In the genomic region with DNA sequence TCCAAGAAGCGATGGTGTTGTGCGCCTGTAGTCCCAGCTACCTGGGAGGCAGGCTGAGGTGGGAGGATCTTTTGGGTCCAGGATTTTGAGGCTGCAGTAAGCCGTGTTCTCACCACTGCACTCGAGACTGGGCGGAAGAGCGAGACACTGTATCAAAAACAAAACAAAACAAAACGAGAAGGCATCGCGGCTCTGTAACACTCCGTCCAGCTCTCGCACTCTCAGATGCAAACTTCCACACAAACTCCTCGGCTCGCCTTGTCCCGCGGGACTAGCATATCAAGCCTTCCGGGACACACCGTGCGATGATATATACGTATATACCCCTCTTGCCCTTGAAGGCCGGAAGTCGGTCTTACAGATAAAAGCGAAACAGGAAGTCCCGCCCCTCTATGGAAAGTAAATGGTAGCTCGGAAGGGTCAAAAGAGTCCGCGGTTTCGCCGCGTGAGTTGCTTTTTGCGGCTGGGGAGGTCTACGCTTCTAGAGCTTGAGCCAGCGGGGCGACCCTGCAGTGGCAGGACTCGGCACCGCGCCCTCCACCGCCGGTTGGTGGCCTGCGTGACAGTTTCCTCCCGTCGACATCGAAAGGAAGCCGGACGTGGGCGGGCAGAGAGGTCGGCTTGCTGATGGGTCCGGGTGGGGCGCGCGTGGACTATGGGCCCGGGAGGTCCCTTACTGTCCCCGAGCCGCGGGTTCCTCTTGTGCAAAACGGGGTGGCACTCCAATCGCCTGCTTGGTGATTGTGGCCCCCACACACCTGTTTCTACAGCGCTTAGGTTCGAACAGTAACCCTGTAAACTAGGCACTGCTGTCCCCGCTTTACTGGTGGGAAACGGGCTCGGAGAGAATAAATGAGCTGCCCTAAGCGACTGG, we compare ENCODE assay signal across 8 cellular contexts. TPM values are rescaled to one million over a fixed set of nuclear protein-coding genes. Genes with fewer than 3 reads are reported as not detected.
DNase-seq lines count a peak whose midpoint lies in the region; ATAC-seq and TF ChIP-seq lines count a peak whose summit lies in the region.

A gene with protein sequence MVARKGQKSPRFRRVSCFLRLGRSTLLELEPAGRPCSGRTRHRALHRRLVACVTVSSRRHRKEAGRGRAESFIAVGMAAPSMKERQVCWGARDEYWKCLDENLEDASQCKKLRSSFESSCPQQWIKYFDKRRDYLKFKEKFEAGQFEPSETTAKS (plus strand): TSS at position 393 of the 874 bp plus-strand sequence. CDS start 11 bp downstream, at position 404.

- intact Hi-C loops in left lung (cut with DNase I): no loop called here

- H3K27ac ChIP-seq in BLaER1 treated with 17β-estradiol and CSF1 and Interleukin-3, amounts not matched to agents 10 nM and 100 nM: peak within 1 kb of the TSS; percentile 87 to 96 (median 94)
- H3K27ac ChIP-seq in left lung: peak within 1 kb of the TSS; percentile 96 to 97

- H4K20me1 ChIP-seq in BLaER1 treated with 17β-estradiol and CSF1 and Interleukin-3, amounts not matched to agents 10 nM and 100 nM: 0 out of 22 replicates have a peak, but pooled peaks cover 0 to 6% (median 0%) of the 10 kb centered on the region in 11 experiments

- ATAC-seq in GM19372 (IDR thresholded peaks at IDR 0.05; ENCODE audit: low read depth, unreplicated experiment) (peak; percentile 90), HG03558 (IDR thresholded peaks at IDR 0.05; ENCODE audit: extremely low read depth, unreplicated experiment) (peak; percentile 88), left lung (peak; percentile 97)

- TF ChIP-seq CTCF in left lung (IDR thresholded peaks at IDR 0.05): no peak

- no peaks in the 10 kb centered on the region for H3K27me3 ChIP-seq in BLaER1 treated with 17β-estradiol and CSF1 and Interleukin-3, amounts not matched to agents 10 nM and 100 nM
- H3K27me3 ChIP-seq in left lung: no peaks in the 10 kb centered on the region

- H3K4me1 ChIP-seq in BLaER1 treated with 17β-estradiol and CSF1 and Interleukin-3, amounts not matched to agents 10 nM and 100 nM: peaks cover 17 to 49% (median 28%) of the 10 kb centered on the region in 10 experiments
- H3K4me1 ChIP-seq in left lung: peaks cover 7 to 22% of the 10 kb centered on the region in 2 donors

- DNase-seq in NCI-H748 treated with DMSO at 0.1 percent for 48 hours (lab: John Stamatoyannopoulos, UW): peak; percentile 67
- DNase-seq in activated CD4-positive, alpha-beta T cell treated with anti-CD3 and anti-CD28 coated beads, Interleukin-2, amount 50 U/mL, for 24 hours (ENCODE audit: low read depth in 1 of 2, low spot score in 1 of 2): peak; percentile 86 to 90
- DNase-seq in dermis blood vessel endothelial cell: peak; percentile 97
- peak; percentile 89 to 94 for DNase-seq in left lung
- peak; percentile 84 to 86 for DNase-seq in stimulated activated CD4-positive, alpha-beta T cell treated with anti-CD3 and anti-CD28 coated beads, Interleukin-2, amount 100 ng/mL, for 48 hours

- peak within 1 kb of the TSS; percentile 89 to 97 (median 94) for H3K9ac ChIP-seq in BLaER1 treated with 17β-estradiol and CSF1 and Interleukin-3, amounts not matched to agents 10 nM and 100 nM

- peak within 1 kb of the TSS; percentile 73 to 96 (median 86) for H3K4me2 ChIP-seq in BLaER1 treated with 17β-estradiol and CSF1 and Interleukin-3, amounts not matched to agents 10 nM and 100 nM

- H3K9me3 ChIP-seq in BLaER1 treated with 17β-estradiol and CSF1 and Interleukin-3, amounts not matched to agents 10 nM and 100 nM (replicated peaks in 1 of 11): peaks cover 0 to 8% (median 0%) of the 10 kb centered on the region in 11 experiments; a peak in 1 of 22 replicates
- no peaks in the 10 kb centered on the region for H3K9me3 ChIP-seq in left lung

- peak within 1 kb of the TSS; percentile 68 to 90 (median 82) for H3K4me3 ChIP-seq in BLaER1 treated with 17β-estradiol and CSF1 and Interleukin-3, amounts not matched to agents 10 nM and 100 nM
- peak within 1 kb of the TSS; percentile 60 to 91 for H3K4me3 ChIP-seq in left lung

- peaks cover 31 to 38% (median 34%) of the 10 kb centered on the region in 11 experiments for H3K36me3 ChIP-seq in BLaER1 treated with 17β-estradiol and CSF1 and Interleukin-3, amounts not matched to agents 10 nM and 100 nM
- H3K36me3 ChIP-seq in left lung: peaks cover 0 to 32% of the 10 kb centered on the region in 2 donors

RNA-seq across cellular contexts. Expression of the gene that starts here (rescaled TPM):
- total RNA-seq in dermis blood vessel endothelial cell (13.7 and 20.3 TPM in 2 replicates), left lung (10 to 100 TPM; 27.1 to 27.4 TPM)

Comparison
In these comparisons a context has a peak if more than half of its experiments do, and no peak if none do; other contexts are left out.
1. Peak in every context shown above with its lines: DNase-seq, ATAC-seq, H3K4me3 ChIP-seq and H3K27ac ChIP-seq.